Comparison of ENCODE assay signal across 8 cellular contexts in genomic region chr3:35081902-35082301, GRCh38.
"Had no signal": no experiment of that assay in that cellular context is flagged by ENCODE, and none has a peak within 500 bp of the region (broad histone marks: within the 10 kb centered on the region; RNA-seq: fewer than 3 reads in every experiment).

No MANE protein-coding gene starts in this region.

- DNase-seq: GM23248, GOT3, H7, HFFc6, IMR-90 had no signal

- H2AFZ ChIP-seq: GM23248 had no signal

- H3K9ac ChIP-seq: GM23248 had no signal

- H3K4me3 ChIP-seq: GM23248, HAP-1, K562 had no signal

- H3K27ac ChIP-seq: GM23248 had no signal

- H3K36me3 ChIP-seq: HAP-1 had no signal

- H3K9me3 ChIP-seq: HAP-1 had no signal

- ATAC-seq: HCT116, K562 had no signal

- H3K4me1 ChIP-seq: HAP-1 had no signal
